Comparison of ENCODE assay signal across 1 cellular context in genomic region chr7:69364814-69365587, GRCh38.
TF ChIP-seq lines count a peak whose summit lies in the region.

No MANE protein-coding gene starts in this region.

TF ChIP-seq in HEK293, 187 proteins besides CTCF, POLR2A, EP300 and RAD21 (continued from another document):
- TF ChIP-seq PRDM6 (tag by site-specific recombination; IDR thresholded peaks at IDR 0.05) (peak; percentile 60), ZNF341 (tag by site-specific recombination; IDR thresholded peaks at IDR 0.05; ENCODE audit: low read depth) (peak; percentile 26; the same call in 1 of the 2 replicates)
- TF ChIP-seq, protein P1, sequence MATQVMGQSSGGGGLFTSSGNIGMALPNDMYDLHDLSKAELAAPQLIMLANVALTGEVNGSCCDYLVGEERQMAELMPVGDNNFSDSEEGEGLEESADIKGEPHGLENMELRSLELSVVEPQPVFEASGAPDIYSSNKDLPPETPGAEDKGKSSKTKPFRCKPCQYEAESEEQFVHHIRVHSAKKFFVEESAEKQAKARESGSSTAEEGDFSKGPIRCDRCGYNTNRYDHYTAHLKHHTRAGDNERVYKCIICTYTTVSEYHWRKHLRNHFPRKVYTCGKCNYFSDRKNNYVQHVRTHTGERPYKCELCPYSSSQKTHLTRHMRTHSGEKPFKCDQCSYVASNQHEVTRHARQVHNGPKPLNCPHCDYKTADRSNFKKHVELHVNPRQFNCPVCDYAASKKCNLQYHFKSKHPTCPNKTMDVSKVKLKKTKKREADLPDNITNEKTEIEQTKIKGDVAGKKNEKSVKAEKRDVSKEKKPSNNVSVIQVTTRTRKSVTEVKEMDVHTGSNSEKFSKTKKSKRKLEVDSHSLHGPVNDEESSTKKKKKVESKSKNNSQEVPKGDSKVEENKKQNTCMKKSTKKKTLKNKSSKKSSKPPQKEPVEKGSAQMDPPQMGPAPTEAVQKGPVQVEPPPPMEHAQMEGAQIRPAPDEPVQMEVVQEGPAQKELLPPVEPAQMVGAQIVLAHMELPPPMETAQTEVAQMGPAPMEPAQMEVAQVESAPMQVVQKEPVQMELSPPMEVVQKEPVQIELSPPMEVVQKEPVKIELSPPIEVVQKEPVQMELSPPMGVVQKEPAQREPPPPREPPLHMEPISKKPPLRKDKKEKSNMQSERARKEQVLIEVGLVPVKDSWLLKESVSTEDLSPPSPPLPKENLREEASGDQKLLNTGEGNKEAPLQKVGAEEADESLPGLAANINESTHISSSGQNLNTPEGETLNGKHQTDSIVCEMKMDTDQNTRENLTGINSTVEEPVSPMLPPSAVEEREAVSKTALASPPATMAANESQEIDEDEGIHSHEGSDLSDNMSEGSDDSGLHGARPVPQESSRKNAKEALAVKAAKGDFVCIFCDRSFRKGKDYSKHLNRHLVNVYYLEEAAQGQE (tag by site-specific recombination; IDR thresholded peaks at IDR 0.05): no peak
